ENCODE assay signal across 8 cellular contexts in the genomic region with DNA sequence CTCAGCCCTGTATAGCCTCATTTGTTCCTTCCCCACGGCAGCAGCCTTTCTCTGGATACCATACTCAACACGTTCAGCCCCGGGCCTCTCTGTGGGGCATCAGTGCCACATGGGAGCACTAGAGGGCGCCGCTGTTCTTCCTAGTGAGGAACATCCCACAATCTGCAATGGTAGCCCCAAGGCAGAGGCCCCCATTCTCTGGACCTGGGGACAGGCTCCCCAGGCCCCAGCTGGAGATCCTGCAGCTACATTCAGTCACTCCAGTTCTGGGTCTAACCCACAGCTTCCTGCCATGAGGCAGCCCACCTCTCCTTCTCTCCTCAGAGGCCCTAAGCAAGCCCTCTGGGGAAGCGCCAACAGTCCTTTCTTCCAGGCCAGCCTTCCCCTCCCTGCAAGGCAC. TPM values are rescaled to one million over a fixed set of nuclear protein-coding genes. Genes with fewer than 3 reads are reported as not detected.
DNase-seq lines count a peak whose midpoint lies in the region; ATAC-seq and TF ChIP-seq lines count a peak whose summit lies in the region.

No MANE protein-coding gene starts in this region.

- H3K36me3 Mint-ChIP-seq in central memory CD8-positive, alpha-beta T cell (ENCODE audit: insufficient read depth): no peaks in the 10 kb centered on the region

- H3K4me1 Mint-ChIP-seq in central memory CD8-positive, alpha-beta T cell: peaks cover 8% of the 10 kb centered on the region

- DNase-seq in AG04450 (ENCODE audit: low read depth, low spot score): peak; percentile 33
- peak; percentile 8 for DNase-seq in NCI-H2196 treated with DMSO at 0.1 percent for 48 hours (lab: John Stamatoyannopoulos, UW; ENCODE audit: unreplicated experiment)
- DNase-seq in activated CD4-positive, alpha-beta T cell treated with anti-CD3 and anti-CD28 coated beads for 1 hour: peak; percentile 71
- peak; percentile 63 to 78 for DNase-seq in central memory CD8-positive, alpha-beta T cell (ENCODE audit: low spot score in 2 of 2)
- DNase-seq in left lobe of liver (ENCODE audit: low spot score): peak; percentile 86
- peak; percentile 86 for DNase-seq in stimulated activated CD4-positive, alpha-beta T cell treated with anti-CD3 and anti-CD28 coated beads, Interleukin-4, amount 100 ng/mL, for 24 hours

- TF ChIP-seq CTCF in AG04450 (IDR thresholded peaks at IDR 0.05; ENCODE audit: low read depth, low read length): peak; percentile 98

- H3K27ac Mint-ChIP-seq in central memory CD8-positive, alpha-beta T cell (ENCODE audit: low read depth): no peak overlapping the region

- H3K4me3 Mint-ChIP-seq in central memory CD8-positive, alpha-beta T cell: no peak overlapping the region

- no peak overlapping the region for H3K27ac ChIP-seq in AG04450 (ENCODE audit: low read depth, low read length)

- POLR2A ChIA-PET in AG04450 (lab: Yijun Ruan, JAX): no interaction called here

- H3K27me3 ChIP-seq in AG04450 (ENCODE audit: control insufficient read depth, insufficient read depth, low read length): no peaks in the 10 kb centered on the region

- ATAC-seq in GM18511 (IDR thresholded peaks at IDR 0.05; ENCODE audit: unreplicated experiment): peak; percentile 96
- ATAC-seq in HG03045 (IDR thresholded peaks at IDR 0.05; ENCODE audit: unreplicated experiment): peak; percentile 79
- peak; percentile 89 for ATAC-seq in central memory CD8-positive, alpha-beta T cell (replicated peaks; ENCODE audit: extremely low read depth, poor library complexity, severe bottlenecking)
- ATAC-seq in left lobe of liver: peak; percentile 92

- no peaks in the 10 kb centered on the region; the same call in 1 of the 2 replicates for H3K9me3 ChIP-seq in AG04450 (ENCODE audit: control insufficient read depth, insufficient read depth, low read length)

- CTCF ChIA-PET in AG04450 (lab: Charles Lee): interaction anchor here (0.6 to 10.5 kb wide), 25 partner anchors 10 to 274 kb away, joined by 3 to 240 read pairs (median 5); a partner anchor contains a TSS

- H3K4me3 ChIP-seq in AG04450 (ENCODE audit: low read depth, low read length): 0 out of 2 replicates have a peak overlapping the region, but pooled peaks have one; percentile 15

- H3K9me3 Mint-ChIP-seq in central memory CD8-positive, alpha-beta T cell: no peaks in the 10 kb centered on the region

- no peaks in the 10 kb centered on the region for H3K27me3 Mint-ChIP-seq in central memory CD8-positive, alpha-beta T cell

RNA-seq across cellular contexts. Expression of a gene that starts 14.2 kb away (rescaled TPM):
- polyA plus RNA-seq in AG04450 (2011; rRNA removed): 11.8 and 13.7 TPM in 2 replicates
- polyA minus RNA-seq in AG04450 (2011; rRNA and poly(A)+ RNA removed): 16.3 and 24.6 TPM in 2 replicates
- total RNA-seq in left lobe of liver: 80.1 TPM

RNA-seq across cellular contexts. Expression of a gene that starts 27.1 kb away (rescaled TPM):
- polyA plus RNA-seq in AG04450 (2011; rRNA removed): 29.6 and 37.5 TPM in 2 replicates
- 54.0 and 57.0 TPM in 2 replicates for polyA minus RNA-seq in AG04450 (2011; rRNA and poly(A)+ RNA removed)
- 6.0 TPM for total RNA-seq in left lobe of liver

Comparison
In these comparisons a context has a peak if more than half of its experiments do, and no peak if none do; other contexts are left out.
1. DNase-seq: peak in every context shown above with its lines; median percentile 86 in left lobe of liver; 86 in stimulated activated CD4-positive, alpha-beta T cell treated with anti-CD3 and anti-CD28 coated beads, Interleukin-4, amount 100 ng/mL, for 24 hours; 71 in activated CD4-positive, alpha-beta T cell treated with anti-CD3 and anti-CD28 coated beads for 1 hour; 70 in central memory CD8-positive, alpha-beta T cell; 33 in AG04450; 8 in NCI-H2196 treated with DMSO at 0.1 percent for 48 hours.